20 cellular contexts compared by ENCODE assay signal in the genomic region with DNA sequence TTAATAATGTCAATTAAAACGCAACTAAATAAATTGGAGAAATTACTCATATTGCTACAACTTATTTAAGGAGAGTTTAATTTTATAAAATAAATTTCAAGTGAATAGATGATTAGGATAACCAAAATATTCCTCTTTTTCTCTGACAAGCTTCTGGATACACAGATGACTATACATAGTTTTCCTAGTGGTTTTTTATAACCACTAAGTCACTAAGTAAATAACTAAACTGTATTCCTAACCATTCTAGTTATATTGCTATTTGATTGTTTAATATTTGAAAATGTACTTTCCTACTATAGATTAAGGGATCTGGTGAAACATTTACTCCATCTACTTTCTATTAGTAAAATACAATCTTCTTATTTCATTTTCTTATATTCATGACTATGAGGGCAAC. TPM values are rescaled to one million over a fixed set of nuclear protein-coding genes. Genes with fewer than 3 reads are reported as not detected.
DNase-seq lines count a peak whose midpoint lies in the region; ATAC-seq and FAIRE-seq lines count a peak whose summit lies in the region.
"Had no signal": no experiment of that assay in that cellular context is flagged by ENCODE, and none has a peak within 500 bp of the region (broad histone marks: within the 10 kb centered on the region; RNA-seq: fewer than 3 reads in every experiment).

No MANE protein-coding gene starts in this region.

- peaks cover 6% of the 10 kb centered on the region for H3K4me1 Mint-ChIP-seq in activated CD4-positive, alpha-beta T cell treated with anti-CD3 and anti-CD28 coated beads, Interleukin-2, amount 10 ng/mL, durations not matched to agents 7 days and 5 days

- peak; percentile 25 for ATAC-seq in left colon
- ATAC-seq: A549, GM12878 had no signal

- H3K9me3 Mint-ChIP-seq in activated CD4-positive, alpha-beta T cell treated with anti-CD3 and anti-CD28 coated beads, Interleukin-2, amount 10 ng/mL, durations not matched to agents 7 days and 5 days, result no peaks in the 10 kb centered on the region
- H3K9me3 Mint-ChIP-seq: CD4-positive, alpha-beta memory T cell had no signal

- CTCF ChIA-PET in activated CD4-positive, alpha-beta T cell treated with anti-CD3 and anti-CD28 coated beads, Interleukin-2, amount 10 ng/mL, durations not matched to agents 7 days and 5 days (lab: Charles Lee), result no interaction called here

- POLR2A ChIA-PET in activated CD4-positive, alpha-beta T cell treated with anti-CD3 and anti-CD28 coated beads, Interleukin-2, amount 10 ng/mL, durations not matched to agents 7 days and 5 days (lab: Charles Lee), result no interaction called here

- no peak for DNase-seq in left colon
- DNase-seq in D341Med (ENCODE audit: low spot score), result no peak
- no peak for DNase-seq in COLO829 (ENCODE audit: low spot score)
- DNase-seq in RPMI8226, result no peak
- DNase-seq in activated CD4-positive, alpha-beta T cell treated with anti-CD3 and anti-CD28 coated beads, Interleukin-2, amount 10 ng/mL, durations not matched to agents 7 days and 5 days, result no peak
- DNase-seq: AML-193; CD4-positive, alpha-beta memory T cell; COR-L47; DMS79 treated with DMSO at 0.1 percent for 48 hours; GDM1 had no signal

- peak; percentile 62 for FAIRE-seq in G401.6 (lab: Jason Lieb, UNC)
- peak; percentile 23 for FAIRE-seq in TTC549 (lab: Jason Lieb, UNC)
- peak; percentile 51 for FAIRE-seq in islet of Langerhans (lab: Jason Lieb, UNC)
- FAIRE-seq: A549, D721Med, GM12878, GM12892, GM18507 had no signal

- no peak overlapping the region for H3K4me3 Mint-ChIP-seq in activated CD4-positive, alpha-beta T cell treated with anti-CD3 and anti-CD28 coated beads, Interleukin-2, amount 10 ng/mL, durations not matched to agents 7 days and 5 days
- H3K4me3 Mint-ChIP-seq: B cell; CD4-positive, alpha-beta memory T cell had no signal

- H3K27me3 Mint-ChIP-seq in activated CD4-positive, alpha-beta T cell treated with anti-CD3 and anti-CD28 coated beads, Interleukin-2, amount 10 ng/mL, durations not matched to agents 7 days and 5 days, result no peaks in the 10 kb centered on the region
- H3K27me3 Mint-ChIP-seq: B cell; CD4-positive, alpha-beta memory T cell had no signal

- intact Hi-C loops in left colon (cut with DNase I, micrococcal nuclease), result no loop called here

- H3K36me3 Mint-ChIP-seq in activated CD4-positive, alpha-beta T cell treated with anti-CD3 and anti-CD28 coated beads, Interleukin-2, amount 10 ng/mL, durations not matched to agents 7 days and 5 days (ENCODE audit: low read depth), result no peaks in the 10 kb centered on the region
- H3K36me3 Mint-ChIP-seq: CD4-positive, alpha-beta memory T cell had no signal

- no peak overlapping the region for H3K27ac Mint-ChIP-seq in activated CD4-positive, alpha-beta T cell treated with anti-CD3 and anti-CD28 coated beads, Interleukin-2, amount 10 ng/mL, durations not matched to agents 7 days and 5 days
- H3K27ac Mint-ChIP-seq: B cell; CD4-positive, alpha-beta memory T cell had no signal

RNA-seq across cellular contexts. Expression of a gene that starts 4.7 kb away (rescaled TPM):
- under 1 TPM; 0.12 to 0.28 TPM for total RNA-seq in left colon
- not detected for total RNA-seq in activated CD4-positive, alpha-beta T cell treated with anti-CD3 and anti-CD28 coated beads, Interleukin-2, amount 10 ng/mL, durations not matched to agents 7 days and 5 days
- total RNA-seq: A172; B cell; CD4-positive, alpha-beta memory T cell; GM12878 had no signal

RNA-seq across cellular contexts. Expression of a gene that starts 6.2 kb away (rescaled TPM):
- 1 to 10 TPM; 4.0 to 4.1 TPM for total RNA-seq in left colon
- total RNA-seq in activated CD4-positive, alpha-beta T cell treated with anti-CD3 and anti-CD28 coated beads, Interleukin-2, amount 10 ng/mL, durations not matched to agents 7 days and 5 days, result under 1 TPM; 0.50 to 0.55 TPM
- total RNA-seq: GM12878 had no signal
